1 cellular context compared by ENCODE assay signal in genomic region chr19:51784922-51785690, GRCh38.
TF ChIP-seq lines count a peak whose summit lies in the region.

No MANE protein-coding gene starts in this region.

TF ChIP-seq in GM12878, 131 proteins besides CTCF, POLR2A, EP300 and RAD21 (continued from another document):
- TF ChIP-seq, protein P1, sequence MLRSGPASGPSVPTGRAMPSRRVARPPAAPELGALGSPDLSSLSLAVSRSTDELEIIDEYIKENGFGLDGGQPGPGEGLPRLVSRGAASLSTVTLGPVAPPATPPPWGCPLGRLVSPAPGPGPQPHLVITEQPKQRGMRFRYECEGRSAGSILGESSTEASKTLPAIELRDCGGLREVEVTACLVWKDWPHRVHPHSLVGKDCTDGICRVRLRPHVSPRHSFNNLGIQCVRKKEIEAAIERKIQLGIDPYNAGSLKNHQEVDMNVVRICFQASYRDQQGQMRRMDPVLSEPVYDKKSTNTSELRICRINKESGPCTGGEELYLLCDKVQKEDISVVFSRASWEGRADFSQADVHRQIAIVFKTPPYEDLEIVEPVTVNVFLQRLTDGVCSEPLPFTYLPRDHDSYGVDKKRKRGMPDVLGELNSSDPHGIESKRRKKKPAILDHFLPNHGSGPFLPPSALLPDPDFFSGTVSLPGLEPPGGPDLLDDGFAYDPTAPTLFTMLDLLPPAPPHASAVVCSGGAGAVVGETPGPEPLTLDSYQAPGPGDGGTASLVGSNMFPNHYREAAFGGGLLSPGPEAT (IDR thresholded peaks at IDR 0.05; ENCODE audit: low read depth) = 0 out of 2 replicates have a peak, but pooled peaks have one; percentile 32
- TF ChIP-seq CBX3 (IDR thresholded peaks at IDR 0.05; ENCODE audit: borderline replicate concordance, low read depth) (no peak), LARP7 (IDR thresholded peaks at IDR 0.05) (no peak), SPI1 (IDR thresholded peaks at IDR 0.05; ENCODE audit: borderline replicate concordance, insufficient read depth, low read depth, low read length) (peak; percentile 12; the same call in 1 of the 2 replicates), ATF7 (IDR thresholded peaks at IDR 0.05; ENCODE audit: low read depth) (peak; percentile 77), MEF2A (IDR thresholded peaks at IDR 0.05; ENCODE audit: insufficient read depth, low read depth, low read length) (0 out of 2 replicates have a peak, but pooled peaks have one; percentile 12), IKZF2 (IDR thresholded peaks at IDR 0.05) (0 out of 4 replicates have a peak, but pooled peaks of 1 of the 2 experiments have one; percentile 30), SUPT20H (IDR thresholded peaks at IDR 0.05; ENCODE audit: borderline replicate concordance, control insufficient read depth, low read depth, low read length) (no peak), CBX5 (IDR thresholded peaks at IDR 0.05; ENCODE audit: low read depth) (0 out of 2 replicates have a peak, but pooled peaks have one; percentile 15), IRF4 (IDR thresholded peaks at IDR 0.05; ENCODE audit: low read depth, low read length) (peak; percentile 51; the same call in 1 of the 2 replicates), MTA2 (IDR thresholded peaks at IDR 0.05; ENCODE audit: low read depth) (peak; percentile 31; the same call in 1 of the 2 replicates), NR2C1 (IDR thresholded peaks at IDR 0.05) (no peak), CBFB (IDR thresholded peaks at IDR 0.05; ENCODE audit: low read depth) (no peak)
- TF ChIP-seq, protein P2, sequence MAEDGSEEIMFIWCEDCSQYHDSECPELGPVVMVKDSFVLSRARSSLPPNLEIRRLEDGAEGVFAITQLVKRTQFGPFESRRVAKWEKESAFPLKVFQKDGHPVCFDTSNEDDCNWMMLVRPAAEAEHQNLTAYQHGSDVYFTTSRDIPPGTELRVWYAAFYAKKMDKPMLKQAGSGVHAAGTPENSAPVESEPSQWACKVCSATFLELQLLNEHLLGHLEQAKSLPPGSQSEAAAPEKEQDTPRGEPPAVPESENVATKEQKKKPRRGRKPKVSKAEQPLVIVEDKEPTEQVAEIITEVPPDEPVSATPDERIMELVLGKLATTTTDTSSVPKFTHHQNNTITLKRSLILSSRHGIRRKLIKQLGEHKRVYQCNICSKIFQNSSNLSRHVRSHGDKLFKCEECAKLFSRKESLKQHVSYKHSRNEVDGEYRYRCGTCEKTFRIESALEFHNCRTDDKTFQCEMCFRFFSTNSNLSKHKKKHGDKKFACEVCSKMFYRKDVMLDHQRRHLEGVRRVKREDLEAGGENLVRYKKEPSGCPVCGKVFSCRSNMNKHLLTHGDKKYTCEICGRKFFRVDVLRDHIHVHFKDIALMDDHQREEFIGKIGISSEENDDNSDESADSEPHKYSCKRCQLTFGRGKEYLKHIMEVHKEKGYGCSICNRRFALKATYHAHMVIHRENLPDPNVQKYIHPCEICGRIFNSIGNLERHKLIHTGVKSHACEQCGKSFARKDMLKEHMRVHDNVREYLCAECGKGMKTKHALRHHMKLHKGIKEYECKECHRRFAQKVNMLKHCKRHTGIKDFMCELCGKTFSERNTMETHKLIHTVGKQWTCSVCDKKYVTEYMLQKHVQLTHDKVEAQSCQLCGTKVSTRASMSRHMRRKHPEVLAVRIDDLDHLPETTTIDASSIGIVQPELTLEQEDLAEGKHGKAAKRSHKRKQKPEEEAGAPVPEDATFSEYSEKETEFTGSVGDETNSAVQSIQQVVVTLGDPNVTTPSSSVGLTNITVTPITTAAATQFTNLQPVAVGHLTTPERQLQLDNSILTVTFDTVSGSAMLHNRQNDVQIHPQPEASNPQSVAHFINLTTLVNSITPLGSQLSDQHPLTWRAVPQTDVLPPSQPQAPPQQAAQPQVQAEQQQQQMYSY (CRISPR knock-in tag; IDR thresholded peaks at IDR 0.05) = no peak
